Comparison of ENCODE assay signal across 10 cellular contexts in the genomic region with DNA sequence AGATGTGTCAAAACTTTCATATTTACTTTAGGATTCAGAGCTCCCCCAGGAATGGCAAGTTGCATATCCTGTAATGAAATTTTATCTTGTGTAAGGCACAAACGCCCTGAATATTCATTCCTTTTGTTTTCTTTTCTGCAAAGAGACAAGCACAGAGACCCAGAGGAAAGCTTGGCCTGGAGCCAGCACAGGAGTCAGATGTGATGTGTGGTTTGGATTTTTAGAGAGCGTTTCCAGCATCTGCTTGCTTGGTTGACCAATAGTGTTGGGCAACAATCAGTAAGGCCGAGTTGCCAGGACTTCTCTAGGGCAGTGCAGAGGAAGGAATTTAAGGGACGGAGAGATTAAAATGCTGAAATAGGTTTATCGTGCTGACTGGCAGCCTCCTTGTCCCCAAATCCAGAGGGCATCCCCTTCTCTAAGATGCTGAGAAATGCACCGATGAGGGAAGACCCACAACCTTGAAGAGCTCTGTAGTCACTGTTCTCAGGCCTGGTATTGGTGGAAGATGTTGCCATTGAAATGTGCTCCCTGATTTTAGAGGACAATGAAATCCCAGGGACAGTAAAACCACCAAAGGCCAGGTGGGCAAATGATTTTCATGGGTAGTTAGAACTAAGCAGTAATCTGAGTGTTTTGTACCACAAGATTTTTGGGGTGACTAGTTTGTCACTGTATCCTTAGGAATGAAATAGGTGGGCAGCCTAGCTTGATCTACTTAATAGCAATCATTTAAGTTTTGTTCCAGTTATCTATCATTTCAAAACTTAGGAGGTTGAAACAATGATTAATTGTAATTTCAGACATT. TPM values are rescaled to one million over a fixed set of nuclear protein-coding genes. Genes with fewer than 3 reads are reported as not detected.
DNase-seq lines count a peak whose midpoint lies in the region; ATAC-seq and TF ChIP-seq lines count a peak whose summit lies in the region.
"Had no signal": no experiment of that assay in that cellular context is flagged by ENCODE, and none has a peak within 500 bp of the region (broad histone marks: within the 10 kb centered on the region; RNA-seq: fewer than 3 reads in every experiment).

No MANE protein-coding gene starts in this region.

- no peak for TF ChIP-seq CTCF in fibroblast of pulmonary artery (IDR thresholded peaks at IDR 0.05; ENCODE audit: low read length, missing control alignments)
- no peak for TF ChIP-seq CTCF in activated CD8-positive, alpha-beta T cell treated with anti-CD3 and anti-CD28 coated beads for 36 hours (IDR thresholded peaks at IDR 0.05)

- no peaks in the 10 kb centered on the region for H3K27me3 Mint-ChIP-seq in activated CD8-positive, alpha-beta T cell treated with anti-CD3 and anti-CD28 coated beads for 36 hours

- intact Hi-C loops in sciatic nerve (cut with DNase I): no loop called here
- intact Hi-C loops in activated CD8-positive, alpha-beta T cell treated with anti-CD3 and anti-CD28 coated beads for 36 hours (cut with micrococcal nuclease): no loop called here

- H3K9me3 Mint-ChIP-seq in activated CD8-positive, alpha-beta T cell treated with anti-CD3 and anti-CD28 coated beads for 36 hours: no peaks in the 10 kb centered on the region

- peak; percentile 73 for DNase-seq in GOT3 (lab: John Stamatoyannopoulos, UW)
- peak; percentile 13 for DNase-seq in NCI-H774 (lab: John Stamatoyannopoulos, UW)
- DNase-seq in fibroblast of pulmonary artery (ENCODE audit: low read depth): peak; percentile 96
- DNase-seq in sciatic nerve (ENCODE audit: low spot score): peak; percentile 89
- DNase-seq in NK-92 treated with Interleukin-12 subunit alpha and Interleukin-12 subunit beta, amount 100 ng/mL, for 24 hours (lab: John Stamatoyannopoulos, UW): no peak
- no peak for DNase-seq in activated CD8-positive, alpha-beta T cell treated with anti-CD3 and anti-CD28 coated beads for 36 hours
- DNase-seq: activated CD4-positive, CD25-positive, alpha-beta regulatory T cell had no signal

- CTCF ChIA-PET in activated CD8-positive, alpha-beta T cell treated with anti-CD3 and anti-CD28 coated beads for 36 hours (lab: Charles Lee): interaction anchor here (1.6 kb wide), 1 partner anchor 530 kb away, joined by 5 read pairs; no protein-coding TSS in a partner anchor

- peak; percentile 97 for ATAC-seq in sciatic nerve
- ATAC-seq in activated CD8-positive, alpha-beta T cell treated with anti-CD3 and anti-CD28 coated beads for 36 hours: no peak
- ATAC-seq in GM18858 (IDR thresholded peaks at IDR 0.05; ENCODE audit: unreplicated experiment): no peak
- no peak for ATAC-seq in GM18909 (IDR thresholded peaks at IDR 0.05; ENCODE audit: poor library complexity, unreplicated experiment)
- ATAC-seq: left colon had no signal

- H3K4me3 ChIP-seq in fibroblast of pulmonary artery (replicated peaks; ENCODE audit: low read depth, low read length): no peak overlapping the region

- no peak overlapping the region for H3K4me3 Mint-ChIP-seq in activated CD8-positive, alpha-beta T cell treated with anti-CD3 and anti-CD28 coated beads for 36 hours

- H3K4me1 Mint-ChIP-seq in activated CD8-positive, alpha-beta T cell treated with anti-CD3 and anti-CD28 coated beads for 36 hours (ENCODE audit: low read depth): peaks cover 10% of the 10 kb centered on the region

- no peaks in the 10 kb centered on the region for H3K36me3 Mint-ChIP-seq in activated CD8-positive, alpha-beta T cell treated with anti-CD3 and anti-CD28 coated beads for 36 hours (ENCODE audit: low read depth)

- H3K27ac Mint-ChIP-seq in activated CD8-positive, alpha-beta T cell treated with anti-CD3 and anti-CD28 coated beads for 36 hours: no peak overlapping the region

- POLR2A ChIA-PET in activated CD8-positive, alpha-beta T cell treated with anti-CD3 and anti-CD28 coated beads for 36 hours (lab: Charles Lee): no interaction called here

RNA-seq across cellular contexts. Expression of gene RHOU, which starts 37.9 kb away (rescaled TPM):
- total RNA-seq in sciatic nerve: 21.8 TPM
- 1 to 10 TPM; 1.2 TPM for total RNA-seq in activated CD8-positive, alpha-beta T cell treated with anti-CD3 and anti-CD28 coated beads for 36 hours

Comparison
In these comparisons a context has a peak if more than half of its experiments do, and no peak if none do; other contexts are left out.
1. DNase-seq: peak in GOT3 (single experiment), NCI-H774 (single experiment), fibroblast of pulmonary artery (single experiment) and sciatic nerve (single experiment); none in NK-92 treated with Interleukin-12 subunit alpha and Interleukin-12 subunit beta, amount 100 ng/mL, for 24 hours (single experiment) and activated CD8-positive, alpha-beta T cell treated with anti-CD3 and anti-CD28 coated beads for 36 hours (single experiment).
2. RNA of gene RHOU, which starts 37.9 kb away (total RNA-seq): 21.8 TPM in sciatic nerve (single experiment); 1.2 TPM in activated CD8-positive, alpha-beta T cell treated with anti-CD3 and anti-CD28 coated beads for 36 hours; every median in the first group is over 10 times any median in the second.